ENCODE assay signal across 30 cellular contexts in genomic region chr11:115896084-115896483, GRCh38.
A peak's percentile ranks its signal among the peaks of the same experiment; 100 is the strongest.
DNase-seq lines count a peak whose midpoint lies in the region; ATAC-seq, FAIRE-seq and TF ChIP-seq lines count a peak whose summit lies in the region.
"Had no signal": no experiment of that assay in that cellular context is flagged by ENCODE, and none has a peak within 500 bp of the region (broad histone marks: within the 10 kb centered on the region; RNA-seq: fewer than 3 reads in every experiment).

No MANE protein-coding gene starts in this region.

- no peak overlapping the region for H3K4me3 Mint-ChIP-seq in GM23338
- H3K4me3 Mint-ChIP-seq in activated CD4-positive, alpha-beta T cell treated with anti-CD3 and anti-CD28 coated beads, Interleukin-2, amount 10 ng/mL, durations not matched to agents 7 days and 5 days: no peak overlapping the region
- H3K4me3 Mint-ChIP-seq: CD8-positive, alpha-beta memory T cell; T-helper 1 cell treated with Interleukin-12 subunit alpha and Interleukin-12 subunit beta and Interleukin-4 antibody, amounts not matched to agents 30 μg/mL and 1 μg/mL, for 36 hours had no signal

- no peaks in the 10 kb centered on the region for H3K4me1 ChIP-seq in GM23338 (ENCODE audit: insufficient read depth)

- POLR2A ChIA-PET in activated CD4-positive, alpha-beta T cell treated with anti-CD3 and anti-CD28 coated beads, Interleukin-2, amount 10 ng/mL, durations not matched to agents 7 days and 5 days (lab: Charles Lee): no interaction called here

- no peak overlapping the region for H3K27ac Mint-ChIP-seq in GM23338
- no peak overlapping the region for H3K27ac Mint-ChIP-seq in activated CD4-positive, alpha-beta T cell treated with anti-CD3 and anti-CD28 coated beads, Interleukin-2, amount 10 ng/mL, durations not matched to agents 7 days and 5 days
- H3K27ac Mint-ChIP-seq: CD8-positive, alpha-beta memory T cell; T-helper 1 cell treated with Interleukin-12 subunit alpha and Interleukin-12 subunit beta and Interleukin-4 antibody, amounts not matched to agents 30 μg/mL and 1 μg/mL, for 36 hours had no signal

- H3K27ac ChIP-seq in VCaP (peak overlapping the region; percentile 12; the same call in 1 of the 2 replicates), GM23338 (ENCODE audit: low read depth) (no peak overlapping the region)
- H3K27ac ChIP-seq: C4-2B, KMS-11, SJSA1 had no signal

- H3K27me3 ChIP-seq in GM23338 (ENCODE audit: insufficient read depth): no peaks in the 10 kb centered on the region
- H3K27me3 ChIP-seq: SJSA1 had no signal

- ATAC-seq in GM21515 (IDR thresholded peaks at IDR 0.05; ENCODE audit: unreplicated experiment) (peak; percentile 58), HG03139 (IDR thresholded peaks at IDR 0.05; ENCODE audit: unreplicated experiment) (peak; percentile 59), GM23338 (no peak)
- ATAC-seq: Right ventricle myocardium inferior had no signal

- H3K79me2 ChIP-seq in GM23338 (replicated peaks; ENCODE audit: insufficient read depth): no peaks in the 10 kb centered on the region

- no peak overlapping the region for H3K4me2 ChIP-seq in GM23338
- H3K4me2 ChIP-seq: KMS-11 had no signal

- FAIRE-seq in GM18507 (lab: Jason Lieb, UNC): peak; percentile 60
- FAIRE-seq: A204.1, G401.6, HTR-8/SVneo, RCC 7860 had no signal

- no peaks in the 10 kb centered on the region for H3K36me3 ChIP-seq in GM23338 (ENCODE audit: insufficient read depth)
- H3K36me3 ChIP-seq: SJSA1 had no signal

- H3K9me3 Mint-ChIP-seq in GM23338: no peaks in the 10 kb centered on the region
- H3K9me3 Mint-ChIP-seq in activated CD4-positive, alpha-beta T cell treated with anti-CD3 and anti-CD28 coated beads, Interleukin-2, amount 10 ng/mL, durations not matched to agents 7 days and 5 days: no peaks in the 10 kb centered on the region
- H3K9me3 Mint-ChIP-seq: T-helper 1 cell treated with Interleukin-12 subunit alpha and Interleukin-12 subunit beta and Interleukin-4 antibody, amounts not matched to agents 30 μg/mL and 1 μg/mL, for 36 hours had no signal

- DNase-seq in GM18507 (ENCODE audit: extremely low spot score, insufficient read length, low read depth): no peak
- DNase-seq in GM23338 (ENCODE audit: low spot score): no peak
- no peak for DNase-seq in activated CD4-positive, alpha-beta T cell treated with anti-CD3 and anti-CD28 coated beads, Interleukin-2, amount 10 ng/mL, durations not matched to agents 7 days and 5 days
- DNase-seq in midbrain (lab: John Stamatoyannopoulos, UW): no peak
- no peak for DNase-seq in globus pallidus (ENCODE audit: low spot score)
- DNase-seq: Calu3; CD8-positive, alpha-beta memory T cell; DMS153; GOT3; HCEC 1CT; IMR-90; NCI-H1694; NCI-H2081; NCI-H2171; NCI-H345; NCI-H524; NCI-H774; OCI-M1 had no signal

- H3K9me2 ChIP-seq in GM23338 (ENCODE audit: insufficient read depth): no peaks in the 10 kb centered on the region

- CTCF ChIA-PET in activated CD4-positive, alpha-beta T cell treated with anti-CD3 and anti-CD28 coated beads, Interleukin-2, amount 10 ng/mL, durations not matched to agents 7 days and 5 days (lab: Charles Lee): no interaction called here

- H2AFZ ChIP-seq in GM23338: no peak overlapping the region

- H3K36me3 Mint-ChIP-seq in GM23338 (ENCODE audit: low read depth): no peaks in the 10 kb centered on the region
- no peaks in the 10 kb centered on the region for H3K36me3 Mint-ChIP-seq in activated CD4-positive, alpha-beta T cell treated with anti-CD3 and anti-CD28 coated beads, Interleukin-2, amount 10 ng/mL, durations not matched to agents 7 days and 5 days (ENCODE audit: low read depth)
- H3K36me3 Mint-ChIP-seq: CD8-positive, alpha-beta memory T cell had no signal

- TF ChIP-seq CTCF in VCaP (conservative IDR thresholded peaks at IDR 0.05): no peak
- TF ChIP-seq CTCF in GM23338 (conservative IDR thresholded peaks at IDR 0.05; ENCODE audit: low read depth in 2 of 2): no peak

- H3F3A ChIP-seq in GM23338 (replicated peaks; ENCODE audit: low read depth): no peaks in the 10 kb centered on the region

- H3K4me3 ChIP-seq in GM23338: no peak overlapping the region
- H3K4me3 ChIP-seq: SJSA1 had no signal

- H4K20me1 ChIP-seq in GM23338 (replicated peaks; ENCODE audit: insufficient read depth): no peaks in the 10 kb centered on the region

- peaks cover 1% of the 10 kb centered on the region for H3K27me3 Mint-ChIP-seq in GM23338 (ENCODE audit: insufficient read depth, low read depth, poor library complexity)
- H3K27me3 Mint-ChIP-seq in activated CD4-positive, alpha-beta T cell treated with anti-CD3 and anti-CD28 coated beads, Interleukin-2, amount 10 ng/mL, durations not matched to agents 7 days and 5 days: no peaks in the 10 kb centered on the region

- H3K4me1 Mint-ChIP-seq in GM23338: no peaks in the 10 kb centered on the region
- H3K4me1 Mint-ChIP-seq in activated CD4-positive, alpha-beta T cell treated with anti-CD3 and anti-CD28 coated beads, Interleukin-2, amount 10 ng/mL, durations not matched to agents 7 days and 5 days: no peaks in the 10 kb centered on the region
- H3K4me1 Mint-ChIP-seq: CD8-positive, alpha-beta memory T cell had no signal

TF ChIP-seq in GM23338, 12 proteins besides CTCF, POLR2A, EP300 and RAD21 (continues in another document):
- TF ChIP-seq STAT1 (IDR thresholded peaks at IDR 0.05; ENCODE audit: unreplicated experiment) (no peak), CREB1 (CRISPR knock-in tag; IDR thresholded peaks at IDR 0.05; ENCODE audit: low read depth) (no peak), REST (IDR thresholded peaks at IDR 0.05; ENCODE audit: unreplicated experiment) (no peak), ETS1 (IDR thresholded peaks at IDR 0.05) (no peak)
